In the genomic region with DNA sequence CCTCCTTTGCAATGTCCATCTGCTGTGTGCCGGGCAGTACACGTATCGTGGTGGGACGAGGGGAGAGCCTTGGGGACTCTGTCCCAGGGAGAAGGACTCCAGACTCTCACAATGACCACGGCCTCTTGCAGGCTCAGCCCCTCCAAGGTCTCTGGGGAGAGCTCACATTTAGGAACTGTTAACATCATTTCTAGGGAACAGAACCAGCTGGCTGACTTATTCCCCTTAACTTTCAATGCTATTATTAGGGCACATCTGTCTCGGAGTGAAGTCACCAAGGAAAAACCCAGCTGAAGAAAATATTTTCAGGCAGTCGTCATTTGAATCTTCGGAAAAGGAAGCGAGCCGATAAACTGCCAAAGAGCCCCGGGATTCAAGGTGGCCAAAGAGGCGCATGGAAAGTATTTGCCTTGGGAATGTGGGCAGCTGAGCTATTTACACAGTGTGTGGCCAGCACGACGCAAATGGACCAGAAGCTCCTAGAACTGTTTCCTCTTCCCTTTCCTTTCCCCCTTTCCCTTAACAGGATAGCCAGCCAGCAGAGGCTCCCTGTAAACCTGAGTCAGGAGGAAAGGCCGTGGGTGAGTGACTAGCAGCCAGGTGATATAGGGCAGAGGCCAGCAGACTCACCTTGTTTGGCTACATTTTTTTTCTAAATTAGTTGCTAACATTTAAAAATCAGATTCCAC, we compare ENCODE assay signal across 9 cellular contexts.
DNase-seq lines count a peak whose midpoint lies in the region; ATAC-seq and TF ChIP-seq lines count a peak whose summit lies in the region.
"Had no signal": no experiment of that assay in that cellular context is flagged by ENCODE, and none has a peak within 500 bp of the region (broad histone marks: within the 10 kb centered on the region; RNA-seq: fewer than 3 reads in every experiment).

No MANE protein-coding gene starts in this region.

- CTCF ChIA-PET in CD4-positive, alpha-beta T cell (lab: Charles Lee) = interaction anchor here (0.8 to 4.3 kb wide), 6 partner anchors 8 to 69 kb away, joined by 3 to 17 read pairs (median 6); no protein-coding TSS in a partner anchor

- peaks cover 25% of the 10 kb centered on the region for H3F3A ChIP-seq in SU-DHL-6 (ENCODE audit: insufficient read depth)

- H3K4me3 ChIP-seq in SU-DHL-6 (ENCODE audit: insufficient read depth, low read length, poor library complexity, severe bottlenecking) = no peak overlapping the region
- H3K4me3 ChIP-seq in foreskin fibroblast (ENCODE audit: low read depth in 1 of 2, low read length in 2 of 2) = peak overlapping the region in 1 of 2 donors; percentile 21
- no peak overlapping the region for H3K4me3 ChIP-seq in trophoblast cell (ENCODE audit: low read depth, low read length)

- peaks cover 10% of the 10 kb centered on the region for H3K79me1 ChIP-seq in trophoblast cell (ENCODE audit: low read length)

- peak overlapping the region; percentile 71 for H2BK12ac ChIP-seq in trophoblast cell (ENCODE audit: low read length)

- no peak for DNase-seq in CD4-positive, alpha-beta T cell
- peak; percentile 67 to 84 for DNase-seq in foreskin fibroblast
- DNase-seq in trophoblast cell = peak; percentile 88 to 94
- DNase-seq in NCI-H526 (lab: John Stamatoyannopoulos, UW) = no peak
- no peak for DNase-seq in HuH-7 (ENCODE audit: low spot score)
- DNase-seq in NCI-H187 treated with DMSO at 0.1 percent for 48 hours (lab: John Stamatoyannopoulos, UW) = no peak

- TF ChIP-seq CTCF in CD4-positive, alpha-beta T cell (IDR thresholded peaks at IDR 0.05) = no peak
- TF ChIP-seq CTCF in SU-DHL-6 (IDR thresholded peaks at IDR 0.05; ENCODE audit: insufficient read depth, low read length, poor library complexity, severe bottlenecking) (no peak), foreskin fibroblast (IDR thresholded peaks at IDR 0.05; ENCODE audit: low read depth, low read length) (no peak)

- no peaks in the 10 kb centered on the region for H3K27me3 Mint-ChIP-seq in CD4-positive, alpha-beta T cell

- H4K20me1 ChIP-seq in SU-DHL-6 (ENCODE audit: low read depth, low read length) = no peaks in the 10 kb centered on the region

- peaks cover 34 to 35% of the 10 kb centered on the region in 2 experiments for H3K4me1 ChIP-seq in trophoblast cell (ENCODE audit: control insufficient read depth in 1 of 2, insufficient read depth in 2 of 2, low read length in 2 of 2)

- H2BK5ac ChIP-seq in trophoblast cell (ENCODE audit: low read depth, low read length, poor library complexity) = no peak overlapping the region

- no peaks in the 10 kb centered on the region for H3K27me3 ChIP-seq in CD4-positive, alpha-beta T cell (ENCODE audit: control insufficient read depth, insufficient read depth, low read length)
- no peaks in the 10 kb centered on the region for H3K27me3 ChIP-seq in SU-DHL-6 (ENCODE audit: low read length)
- no peaks in the 10 kb centered on the region for H3K27me3 ChIP-seq in trophoblast cell (ENCODE audit: insufficient read depth, low read length)

- H2AK5ac ChIP-seq in trophoblast cell (ENCODE audit: low read length) = no peak overlapping the region

- H3K36me3 ChIP-seq in SU-DHL-6 (ENCODE audit: low read length) = no peaks in the 10 kb centered on the region
- no peaks in the 10 kb centered on the region for H3K36me3 ChIP-seq in trophoblast cell (ENCODE audit: control insufficient read depth in 1 of 2, insufficient read depth in 2 of 2, low read length in 2 of 2)

- POLR2A ChIA-PET in CD4-positive, alpha-beta T cell (lab: Charles Lee) = interaction anchor here (1.4 to 5.2 kb wide), 5 partner anchors 8 to 48 kb away, joined by 4 to 40 read pairs (median 9); no protein-coding TSS in a partner anchor

- ATAC-seq in CD4-positive, alpha-beta T cell (ENCODE audit: poor library complexity) = no peak
- no peak for ATAC-seq in GM18498 (IDR thresholded peaks at IDR 0.05; ENCODE audit: unreplicated experiment)

- H3K4me2 ChIP-seq in SU-DHL-6 (ENCODE audit: low read depth, low read length, poor library complexity, severe bottlenecking) = no peak overlapping the region
- H3K4me2 ChIP-seq in trophoblast cell (ENCODE audit: low read length) = no peak overlapping the region

- H2AFZ ChIP-seq in SU-DHL-6 (ENCODE audit: low read depth, low read length, severe bottlenecking) (no peak overlapping the region), trophoblast cell (ENCODE audit: insufficient read depth, low read length, poor library complexity) (no peak overlapping the region)

- H3K36me3 Mint-ChIP-seq in CD4-positive, alpha-beta T cell (ENCODE audit: low read depth) = peaks cover 88% of the 10 kb centered on the region

- no peaks in the 10 kb centered on the region for H3K9me3 Mint-ChIP-seq in CD4-positive, alpha-beta T cell

- H3K14ac ChIP-seq in trophoblast cell (ENCODE audit: low read length) = no peak overlapping the region

- H3K4me3 Mint-ChIP-seq in CD4-positive, alpha-beta T cell = peak overlapping the region; percentile 71

- H3K4ac ChIP-seq in trophoblast cell (ENCODE audit: low read depth, low read length) = no peak overlapping the region

- H3K27ac ChIP-seq in CD4-positive, alpha-beta T cell (ENCODE audit: low read depth, low read length) = no peak overlapping the region
- H3K27ac ChIP-seq in SU-DHL-6 (ENCODE audit: low read depth, low read length) (peak overlapping the region; percentile 88), trophoblast cell (ENCODE audit: low read depth, low read length) (no peak overlapping the region)
- H3K27ac ChIP-seq: HL-60 had no signal

- H3K4me1 Mint-ChIP-seq in CD4-positive, alpha-beta T cell (ENCODE audit: low read depth) = peaks cover 5% of the 10 kb centered on the region

- no CpG with 5 or more reads among the region's 15 CpGs for WGBS in trophoblast cell (ENCODE audit: extremely low coverage, insufficient coverage, insufficient read length)

- H3K27ac Mint-ChIP-seq in CD4-positive, alpha-beta T cell = no peak overlapping the region

- H3K79me2 ChIP-seq in SU-DHL-6 (ENCODE audit: insufficient read depth, low read length) = peaks cover 39% of the 10 kb centered on the region
- H3K79me2 ChIP-seq in trophoblast cell (ENCODE audit: control insufficient read depth, insufficient read depth, low read length, poor library complexity) = no peaks in the 10 kb centered on the region

- no peak overlapping the region for H4K8ac ChIP-seq in trophoblast cell (ENCODE audit: low read depth, low read length)

- H2BK120ac ChIP-seq in trophoblast cell (ENCODE audit: insufficient read depth, low read length, poor library complexity) = no peak overlapping the region

- H4K12ac ChIP-seq in trophoblast cell (ENCODE audit: low read depth, low read length) = no peak overlapping the region

- peak overlapping the region; percentile 30 for H4K91ac ChIP-seq in trophoblast cell (ENCODE audit: low read depth, low read length)

- H3K9me3 ChIP-seq in CD4-positive, alpha-beta T cell (ENCODE audit: control insufficient read depth, low read length) = no peaks in the 10 kb centered on the region
- H3K9me3 ChIP-seq in SU-DHL-6 (ENCODE audit: insufficient read depth, low read length) (no peaks in the 10 kb centered on the region), trophoblast cell (ENCODE audit: insufficient read depth, low read depth, low read length) (no peaks in the 10 kb centered on the region)

- intact Hi-C loops in CD4-positive, alpha-beta T cell (cut with DNase I, micrococcal nuclease) = loop anchor here in 1 of 2 experiments (5.0 kb wide), 1 partner anchor 38 kb away; no protein-coding TSS in a partner anchor

- H3K18ac ChIP-seq in trophoblast cell (ENCODE audit: low read length) = no peak overlapping the region

- H3K23ac ChIP-seq in trophoblast cell (ENCODE audit: low read length) = no peak overlapping the region

- H3K9ac ChIP-seq in SU-DHL-6 (ENCODE audit: low read length) (peak overlapping the region; percentile 39), trophoblast cell (ENCODE audit: low read length) (no peak overlapping the region)

- H3K9me2 ChIP-seq in SU-DHL-6 (replicated peaks; ENCODE audit: insufficient read depth, low read length) = no peaks in the 10 kb centered on the region

Comparison
In these comparisons a context has a peak if more than half of its experiments do, and no peak if none do; other contexts are left out.
1. DNase-seq: peak in foreskin fibroblast (2 of 2) and trophoblast cell (2 of 2); none in CD4-positive, alpha-beta T cell (0 of 10), NCI-H526 (0 of 2), HuH-7 (single experiment) and NCI-H187 treated with DMSO at 0.1 percent for 48 hours (single experiment).